ENCODE assay signal across 1 cellular context in the genomic region with DNA sequence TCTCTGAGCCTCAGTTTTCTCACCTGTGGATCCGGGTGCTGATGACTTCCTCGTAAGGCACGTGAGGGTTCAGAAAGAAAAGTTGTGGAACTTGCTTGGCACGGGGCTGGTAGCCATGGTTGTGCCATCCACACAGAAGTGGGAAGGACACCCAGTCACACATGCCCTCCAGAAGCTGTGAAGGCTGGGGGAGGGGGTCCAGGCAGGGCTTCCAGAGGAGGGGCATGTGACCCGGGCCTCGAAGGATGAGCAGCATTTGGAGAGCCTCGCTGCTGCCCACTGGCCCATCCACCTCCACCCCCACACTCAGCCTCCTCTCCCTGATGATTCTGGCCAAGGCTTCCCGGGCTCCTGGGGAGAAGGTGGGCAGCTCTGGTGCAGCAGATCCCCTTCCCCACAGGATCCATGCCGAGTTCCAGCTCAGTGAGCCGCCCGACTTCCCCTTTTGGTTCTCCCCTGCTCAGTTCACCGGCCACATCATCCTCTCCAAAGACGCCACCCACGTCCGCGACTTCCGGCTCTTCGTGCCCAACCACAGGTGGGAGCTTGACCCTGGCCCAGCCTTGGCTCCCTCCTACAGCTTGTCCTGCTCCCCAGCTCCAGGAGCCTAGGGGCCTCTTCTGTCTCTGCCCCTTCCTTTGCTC.
TF ChIP-seq lines count a peak whose summit lies in the region.

No MANE protein-coding gene starts in this region.

TF ChIP-seq in GM12878, 131 proteins besides CTCF, POLR2A, EP300 and RAD21 (continues in another document):
- TF ChIP-seq, protein P1, sequence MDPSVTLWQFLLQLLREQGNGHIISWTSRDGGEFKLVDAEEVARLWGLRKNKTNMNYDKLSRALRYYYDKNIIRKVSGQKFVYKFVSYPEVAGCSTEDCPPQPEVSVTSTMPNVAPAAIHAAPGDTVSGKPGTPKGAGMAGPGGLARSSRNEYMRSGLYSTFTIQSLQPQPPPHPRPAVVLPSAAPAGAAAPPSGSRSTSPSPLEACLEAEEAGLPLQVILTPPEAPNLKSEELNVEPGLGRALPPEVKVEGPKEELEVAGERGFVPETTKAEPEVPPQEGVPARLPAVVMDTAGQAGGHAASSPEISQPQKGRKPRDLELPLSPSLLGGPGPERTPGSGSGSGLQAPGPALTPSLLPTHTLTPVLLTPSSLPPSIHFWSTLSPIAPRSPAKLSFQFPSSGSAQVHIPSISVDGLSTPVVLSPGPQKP (IDR thresholded peaks at IDR 0.05; ENCODE audit: low read depth, low read length), result peak; percentile 43
- TF ChIP-seq WRNIP1 (IDR thresholded peaks at IDR 0.05; ENCODE audit: borderline replicate concordance, low read depth, low read length) (no peak), KDM1A (IDR thresholded peaks at IDR 0.05; ENCODE audit: borderline replicate concordance) (no peak), SP1 (IDR thresholded peaks at IDR 0.05; ENCODE audit: low read depth, low read length) (no peak), IRF4 (IDR thresholded peaks at IDR 0.05; ENCODE audit: low read depth, low read length) (no peak), CBX3 (IDR thresholded peaks at IDR 0.05; ENCODE audit: borderline replicate concordance, low read depth) (no peak), KAT2A (conservative IDR thresholded peaks at IDR 0.05; ENCODE audit: control insufficient read depth, low read depth, low read length) (no peak), FOXK2 (IDR thresholded peaks at IDR 0.05) (no peak), ZBED1 (IDR thresholded peaks at IDR 0.05; ENCODE audit: borderline replicate concordance) (no peak), ZZZ3 (IDR thresholded peaks at IDR 0.05; ENCODE audit: control insufficient read depth, insufficient read length, low read depth) (no peak), ZNF622 (IDR thresholded peaks at IDR 0.05) (no peak), SRF (IDR thresholded peaks at IDR 0.05; ENCODE audit: low read depth in 2 of 2, low read length in 2 of 2) (no peak), CEBPB (IDR thresholded peaks at IDR 0.05; ENCODE audit: borderline replicate concordance in 1 of 2, low read depth in 2 of 2, low read length in 2 of 2) (no peak), LARP7 (IDR thresholded peaks at IDR 0.05) (no peak), GATAD2B (conservative IDR thresholded peaks at IDR 0.05; ENCODE audit: low read depth) (peak; percentile 52; the same call in 1 of the 2 replicates), CHD1 (IDR thresholded peaks at IDR 0.05; ENCODE audit: low read depth, low read length) (no peak), NRF1 (conservative IDR thresholded peaks at IDR 0.05; ENCODE audit: low read depth, low read length) (no peak), PML (IDR thresholded peaks at IDR 0.05; ENCODE audit: low read length) (no peak), CREM (IDR thresholded peaks at IDR 0.05; ENCODE audit: low read depth) (no peak), MXI1 (IDR thresholded peaks at IDR 0.05; ENCODE audit: low read depth, low read length) (no peak), BHLHE40 (IDR thresholded peaks at IDR 0.05; ENCODE audit: borderline replicate concordance in 1 of 2, low read depth in 2 of 2, low read length in 1 of 2) (peak in 1 of 2 experiments; percentile 27; a peak in 1 of 4 replicates), FOS (IDR thresholded peaks at IDR 0.05; ENCODE audit: borderline replicate concordance, extremely low read depth, insufficient read length) (no peak), EZH2 (IDR thresholded peaks at IDR 0.05; ENCODE audit: borderline replicate concordance, control insufficient read depth, low read depth, low read length) (no peak), TAF1 (IDR thresholded peaks at IDR 0.05; ENCODE audit: borderline replicate concordance, low read depth, low read length) (no peak), ATF7 (IDR thresholded peaks at IDR 0.05; ENCODE audit: low read depth) (no peak), POU2F2 (IDR thresholded peaks at IDR 0.05; ENCODE audit: borderline replicate concordance, low read depth, low read length) (no peak), DPF2 (IDR thresholded peaks at IDR 0.05) (0 out of 2 replicates have a peak, but pooled peaks have one; percentile 59), SPI1 (IDR thresholded peaks at IDR 0.05; ENCODE audit: borderline replicate concordance, insufficient read depth, low read depth, low read length) (peak; percentile 89), IKZF2 (IDR thresholded peaks at IDR 0.05) (peak; percentile 67 to 76), RCOR1 (conservative IDR thresholded peaks at IDR 0.05; ENCODE audit: low read depth, low read length) (no peak), IKZF1 (conservative IDR thresholded peaks at IDR 0.05) (peak; percentile 84)
- TF ChIP-seq, protein P2, sequence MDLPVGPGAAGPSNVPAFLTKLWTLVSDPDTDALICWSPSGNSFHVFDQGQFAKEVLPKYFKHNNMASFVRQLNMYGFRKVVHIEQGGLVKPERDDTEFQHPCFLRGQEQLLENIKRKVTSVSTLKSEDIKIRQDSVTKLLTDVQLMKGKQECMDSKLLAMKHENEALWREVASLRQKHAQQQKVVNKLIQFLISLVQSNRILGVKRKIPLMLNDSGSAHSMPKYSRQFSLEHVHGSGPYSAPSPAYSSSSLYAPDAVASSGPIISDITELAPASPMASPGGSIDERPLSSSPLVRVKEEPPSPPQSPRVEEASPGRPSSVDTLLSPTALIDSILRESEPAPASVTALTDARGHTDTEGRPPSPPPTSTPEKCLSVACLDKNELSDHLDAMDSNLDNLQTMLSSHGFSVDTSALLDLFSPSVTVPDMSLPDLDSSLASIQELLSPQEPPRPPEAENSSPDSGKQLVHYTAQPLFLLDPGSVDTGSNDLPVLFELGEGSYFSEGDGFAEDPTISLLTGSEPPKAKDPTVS (IDR thresholded peaks at IDR 0.05; ENCODE audit: low read depth, low read length), result no peak
- TF ChIP-seq, protein P3, sequence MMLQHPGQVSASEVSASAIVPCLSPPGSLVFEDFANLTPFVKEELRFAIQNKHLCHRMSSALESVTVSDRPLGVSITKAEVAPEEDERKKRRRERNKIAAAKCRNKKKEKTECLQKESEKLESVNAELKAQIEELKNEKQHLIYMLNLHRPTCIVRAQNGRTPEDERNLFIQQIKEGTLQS (IDR thresholded peaks at IDR 0.05; ENCODE audit: borderline replicate concordance, extremely low read depth, low read depth, low read length), result no peak
- TF ChIP-seq, protein P4, sequence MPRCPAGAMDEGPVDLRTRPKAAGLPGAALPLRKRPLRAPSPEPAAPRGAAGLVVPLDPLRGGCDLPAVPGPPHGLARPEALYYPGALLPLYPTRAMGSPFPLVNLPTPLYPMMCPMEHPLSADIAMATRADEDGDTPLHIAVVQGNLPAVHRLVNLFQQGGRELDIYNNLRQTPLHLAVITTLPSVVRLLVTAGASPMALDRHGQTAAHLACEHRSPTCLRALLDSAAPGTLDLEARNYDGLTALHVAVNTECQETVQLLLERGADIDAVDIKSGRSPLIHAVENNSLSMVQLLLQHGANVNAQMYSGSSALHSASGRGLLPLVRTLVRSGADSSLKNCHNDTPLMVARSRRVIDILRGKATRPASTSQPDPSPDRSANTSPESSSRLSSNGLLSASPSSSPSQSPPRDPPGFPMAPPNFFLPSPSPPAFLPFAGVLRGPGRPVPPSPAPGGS (IDR thresholded peaks at IDR 0.05; ENCODE audit: borderline replicate concordance, insufficient read depth, low read depth, low read length, poor library complexity, severe bottlenecking), result no peak
- TF ChIP-seq, protein P5, sequence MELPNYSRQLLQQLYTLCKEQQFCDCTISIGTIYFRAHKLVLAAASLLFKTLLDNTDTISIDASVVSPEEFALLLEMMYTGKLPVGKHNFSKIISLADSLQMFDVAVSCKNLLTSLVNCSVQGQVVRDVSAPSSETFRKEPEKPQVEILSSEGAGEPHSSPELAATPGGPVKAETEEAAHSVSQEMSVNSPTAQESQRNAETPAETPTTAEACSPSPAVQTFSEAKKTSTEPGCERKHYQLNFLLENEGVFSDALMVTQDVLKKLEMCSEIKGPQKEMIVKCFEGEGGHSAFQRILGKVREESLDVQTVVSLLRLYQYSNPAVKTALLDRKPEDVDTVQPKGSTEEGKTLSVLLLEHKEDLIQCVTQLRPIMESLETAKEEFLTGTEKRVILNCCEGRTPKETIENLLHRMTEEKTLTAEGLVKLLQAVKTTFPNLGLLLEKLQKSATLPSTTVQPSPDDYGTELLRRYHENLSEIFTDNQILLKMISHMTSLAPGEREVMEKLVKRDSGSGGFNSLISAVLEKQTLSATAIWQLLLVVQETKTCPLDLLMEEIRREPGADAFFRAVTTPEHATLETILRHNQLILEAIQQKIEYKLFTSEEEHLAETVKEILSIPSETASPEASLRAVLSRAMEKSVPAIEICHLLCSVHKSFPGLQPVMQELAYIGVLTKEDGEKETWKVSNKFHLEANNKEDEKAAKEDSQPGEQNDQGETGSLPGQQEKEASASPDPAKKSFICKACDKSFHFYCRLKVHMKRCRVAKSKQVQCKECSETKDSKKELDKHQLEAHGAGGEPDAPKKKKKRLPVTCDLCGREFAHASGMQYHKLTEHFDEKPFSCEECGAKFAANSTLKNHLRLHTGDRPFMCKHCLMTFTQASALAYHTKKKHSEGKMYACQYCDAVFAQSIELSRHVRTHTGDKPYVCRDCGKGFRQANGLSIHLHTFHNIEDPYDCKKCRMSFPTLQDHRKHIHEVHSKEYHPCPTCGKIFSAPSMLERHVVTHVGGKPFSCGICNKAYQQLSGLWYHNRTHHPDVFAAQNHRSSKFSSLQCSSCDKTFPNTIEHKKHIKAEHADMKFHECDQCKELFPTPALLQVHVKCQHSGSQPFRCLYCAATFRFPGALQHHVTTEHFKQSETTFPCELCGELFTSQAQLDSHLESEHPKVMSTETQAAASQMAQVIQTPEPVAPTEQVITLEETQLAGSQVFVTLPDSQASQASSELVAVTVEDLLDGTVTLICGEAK (IDR thresholded peaks at IDR 0.05; ENCODE audit: borderline replicate concordance), result no peak
- TF ChIP-seq, protein P6, sequence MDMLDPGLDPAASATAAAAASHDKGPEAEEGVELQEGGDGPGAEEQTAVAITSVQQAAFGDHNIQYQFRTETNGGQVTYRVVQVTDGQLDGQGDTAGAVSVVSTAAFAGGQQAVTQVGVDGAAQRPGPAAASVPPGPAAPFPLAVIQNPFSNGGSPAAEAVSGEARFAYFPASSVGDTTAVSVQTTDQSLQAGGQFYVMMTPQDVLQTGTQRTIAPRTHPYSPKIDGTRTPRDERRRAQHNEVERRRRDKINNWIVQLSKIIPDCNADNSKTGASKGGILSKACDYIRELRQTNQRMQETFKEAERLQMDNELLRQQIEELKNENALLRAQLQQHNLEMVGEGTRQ (IDR thresholded peaks at IDR 0.05; ENCODE audit: borderline replicate concordance, low read depth, low read length), result no peak
- TF ChIP-seq, protein P7, sequence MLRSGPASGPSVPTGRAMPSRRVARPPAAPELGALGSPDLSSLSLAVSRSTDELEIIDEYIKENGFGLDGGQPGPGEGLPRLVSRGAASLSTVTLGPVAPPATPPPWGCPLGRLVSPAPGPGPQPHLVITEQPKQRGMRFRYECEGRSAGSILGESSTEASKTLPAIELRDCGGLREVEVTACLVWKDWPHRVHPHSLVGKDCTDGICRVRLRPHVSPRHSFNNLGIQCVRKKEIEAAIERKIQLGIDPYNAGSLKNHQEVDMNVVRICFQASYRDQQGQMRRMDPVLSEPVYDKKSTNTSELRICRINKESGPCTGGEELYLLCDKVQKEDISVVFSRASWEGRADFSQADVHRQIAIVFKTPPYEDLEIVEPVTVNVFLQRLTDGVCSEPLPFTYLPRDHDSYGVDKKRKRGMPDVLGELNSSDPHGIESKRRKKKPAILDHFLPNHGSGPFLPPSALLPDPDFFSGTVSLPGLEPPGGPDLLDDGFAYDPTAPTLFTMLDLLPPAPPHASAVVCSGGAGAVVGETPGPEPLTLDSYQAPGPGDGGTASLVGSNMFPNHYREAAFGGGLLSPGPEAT (IDR thresholded peaks at IDR 0.05; ENCODE audit: low read depth), result no peak
- TF ChIP-seq, protein P8, sequence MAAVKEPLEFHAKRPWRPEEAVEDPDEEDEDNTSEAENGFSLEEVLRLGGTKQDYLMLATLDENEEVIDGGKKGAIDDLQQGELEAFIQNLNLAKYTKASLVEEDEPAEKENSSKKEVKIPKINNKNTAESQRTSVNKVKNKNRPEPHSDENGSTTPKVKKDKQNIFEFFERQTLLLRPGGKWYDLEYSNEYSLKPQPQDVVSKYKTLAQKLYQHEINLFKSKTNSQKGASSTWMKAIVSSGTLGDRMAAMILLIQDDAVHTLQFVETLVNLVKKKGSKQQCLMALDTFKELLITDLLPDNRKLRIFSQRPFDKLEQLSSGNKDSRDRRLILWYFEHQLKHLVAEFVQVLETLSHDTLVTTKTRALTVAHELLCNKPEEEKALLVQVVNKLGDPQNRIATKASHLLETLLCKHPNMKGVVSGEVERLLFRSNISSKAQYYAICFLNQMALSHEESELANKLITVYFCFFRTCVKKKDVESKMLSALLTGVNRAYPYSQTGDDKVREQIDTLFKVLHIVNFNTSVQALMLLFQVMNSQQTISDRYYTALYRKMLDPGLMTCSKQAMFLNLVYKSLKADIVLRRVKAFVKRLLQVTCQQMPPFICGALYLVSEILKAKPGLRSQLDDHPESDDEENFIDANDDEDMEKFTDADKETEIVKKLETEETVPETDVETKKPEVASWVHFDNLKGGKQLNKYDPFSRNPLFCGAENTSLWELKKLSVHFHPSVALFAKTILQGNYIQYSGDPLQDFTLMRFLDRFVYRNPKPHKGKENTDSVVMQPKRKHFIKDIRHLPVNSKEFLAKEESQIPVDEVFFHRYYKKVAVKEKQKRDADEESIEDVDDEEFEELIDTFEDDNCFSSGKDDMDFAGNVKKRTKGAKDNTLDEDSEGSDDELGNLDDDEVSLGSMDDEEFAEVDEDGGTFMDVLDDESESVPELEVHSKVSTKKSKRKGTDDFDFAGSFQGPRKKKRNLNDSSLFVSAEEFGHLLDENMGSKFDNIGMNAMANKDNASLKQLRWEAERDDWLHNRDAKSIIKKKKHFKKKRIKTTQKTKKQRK (IDR thresholded peaks at IDR 0.05; ENCODE audit: low read depth, low read length), result no peak
- TF ChIP-seq, protein P9, sequence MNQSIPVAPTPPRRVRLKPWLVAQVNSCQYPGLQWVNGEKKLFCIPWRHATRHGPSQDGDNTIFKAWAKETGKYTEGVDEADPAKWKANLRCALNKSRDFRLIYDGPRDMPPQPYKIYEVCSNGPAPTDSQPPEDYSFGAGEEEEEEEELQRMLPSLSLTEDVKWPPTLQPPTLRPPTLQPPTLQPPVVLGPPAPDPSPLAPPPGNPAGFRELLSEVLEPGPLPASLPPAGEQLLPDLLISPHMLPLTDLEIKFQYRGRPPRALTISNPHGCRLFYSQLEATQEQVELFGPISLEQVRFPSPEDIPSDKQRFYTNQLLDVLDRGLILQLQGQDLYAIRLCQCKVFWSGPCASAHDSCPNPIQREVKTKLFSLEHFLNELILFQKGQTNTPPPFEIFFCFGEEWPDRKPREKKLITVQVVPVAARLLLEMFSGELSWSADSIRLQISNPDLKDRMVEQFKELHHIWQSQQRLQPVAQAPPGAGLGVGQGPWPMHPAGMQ (IDR thresholded peaks at IDR 0.05; ENCODE audit: borderline replicate concordance), result no peak
- TF ChIP-seq, protein P10, sequence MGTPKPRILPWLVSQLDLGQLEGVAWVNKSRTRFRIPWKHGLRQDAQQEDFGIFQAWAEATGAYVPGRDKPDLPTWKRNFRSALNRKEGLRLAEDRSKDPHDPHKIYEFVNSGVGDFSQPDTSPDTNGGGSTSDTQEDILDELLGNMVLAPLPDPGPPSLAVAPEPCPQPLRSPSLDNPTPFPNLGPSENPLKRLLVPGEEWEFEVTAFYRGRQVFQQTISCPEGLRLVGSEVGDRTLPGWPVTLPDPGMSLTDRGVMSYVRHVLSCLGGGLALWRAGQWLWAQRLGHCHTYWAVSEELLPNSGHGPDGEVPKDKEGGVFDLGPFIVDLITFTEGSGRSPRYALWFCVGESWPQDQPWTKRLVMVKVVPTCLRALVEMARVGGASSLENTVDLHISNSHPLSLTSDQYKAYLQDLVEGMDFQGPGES (IDR thresholded peaks at IDR 0.05), result no peak
